ENCODE assay signal across 9 cellular contexts in genomic region chr7:116354171-116354545, GRCh38.
A peak's percentile ranks its signal among the peaks of the same experiment; 100 is the strongest.
DNase-seq lines count a peak whose midpoint lies in the region; ATAC-seq and TF ChIP-seq lines count a peak whose summit lies in the region.
"Had no signal": no experiment of that assay in that cellular context is flagged by ENCODE, and none has a peak within 500 bp of the region (broad histone marks: within the 10 kb centered on the region; RNA-seq: fewer than 3 reads in every experiment).

No MANE protein-coding gene starts in this region.

- H3K4me3 ChIP-seq in Peyer's patch (no peak overlapping the region), mucosa of rectum (ENCODE audit: low read length in 2 of 2) (no peak overlapping the region), upper lobe of right lung (no peak overlapping the region)

- no peaks in the 10 kb centered on the region for H3K36me3 ChIP-seq in Peyer's patch
- H3K36me3 ChIP-seq in mucosa of rectum (ENCODE audit: control insufficient read depth in 2 of 2, insufficient read depth in 2 of 2, low read length in 2 of 2), result no peaks in the 10 kb centered on the region
- no peaks in the 10 kb centered on the region for H3K36me3 ChIP-seq in upper lobe of right lung

- H3K9me3 Mint-ChIP-seq in stimulated activated memory B cell treated with anti-CD40 and anti-IgM and Interleukin-4, amounts not matched to agents 10 μg/mL and 1 μg/mL and 100 μg/mL, for 72 hours, result no peaks in the 10 kb centered on the region

- peak overlapping the region; percentile 35 to 86 (median 40) for H3K27ac ChIP-seq in Peyer's patch
- H3K27ac ChIP-seq in mucosa of rectum (ENCODE audit: low read depth in 2 of 2, low read length in 2 of 2), result peak overlapping the region; percentile 60 to 71
- peak overlapping the region; percentile 86 for H3K27ac ChIP-seq in upper lobe of right lung

- no peak for TF ChIP-seq POLR2A in Peyer's patch (IDR thresholded peaks at IDR 0.05)

- ATAC-seq in esophagus mucosa (peak; percentile 35), upper lobe of right lung (peak; percentile 7)
- no peak for ATAC-seq in stimulated activated memory B cell treated with anti-CD40 and anti-IgM and Interleukin-4, amounts not matched to agents 10 μg/mL and 1 μg/mL and 100 μg/mL, for 72 hours

- peak in 1 of 3 donors; percentile 47 for DNase-seq in Peyer's patch
- no peak for DNase-seq in upper lobe of right lung
- no peak for DNase-seq in cortex of kidney (lab: John Stamatoyannopoulos, UW)
- DNase-seq in NCI-H82 treated with DMSO at 0.1 percent for 48 hours (lab: John Stamatoyannopoulos, UW; ENCODE audit: unreplicated experiment), result no peak
- DNase-seq in NCI-H2171 (lab: John Stamatoyannopoulos, UW), result no peak
- DNase-seq: NCI-H748 treated with DMSO at 0.1 percent for 48 hours had no signal

- H3K4me1 Mint-ChIP-seq in stimulated activated memory B cell treated with anti-CD40 and anti-IgM and Interleukin-4, amounts not matched to agents 10 μg/mL and 1 μg/mL and 100 μg/mL, for 72 hours, result no peaks in the 10 kb centered on the region

- no peak for TF ChIP-seq CTCF in Peyer's patch (IDR thresholded peaks at IDR 0.05)
- TF ChIP-seq CTCF in upper lobe of right lung (IDR thresholded peaks at IDR 0.05), result no peak

- intact Hi-C loops in upper lobe of right lung (cut with DNase I), result no loop called here

- H3K36me3 Mint-ChIP-seq in stimulated activated memory B cell treated with anti-CD40 and anti-IgM and Interleukin-4, amounts not matched to agents 10 μg/mL and 1 μg/mL and 100 μg/mL, for 72 hours, result no peaks in the 10 kb centered on the region

- H3K27me3 Mint-ChIP-seq in stimulated activated memory B cell treated with anti-CD40 and anti-IgM and Interleukin-4, amounts not matched to agents 10 μg/mL and 1 μg/mL and 100 μg/mL, for 72 hours, result no peaks in the 10 kb centered on the region

- H3K27me3 ChIP-seq in Peyer's patch (no peaks in the 10 kb centered on the region), mucosa of rectum (ENCODE audit: control insufficient read depth in 2 of 2, insufficient read depth in 2 of 2, low read length in 2 of 2) (no peaks in the 10 kb centered on the region), upper lobe of right lung (no peaks in the 10 kb centered on the region)

- H3K4me3 Mint-ChIP-seq in stimulated activated memory B cell treated with anti-CD40 and anti-IgM and Interleukin-4, amounts not matched to agents 10 μg/mL and 1 μg/mL and 100 μg/mL, for 72 hours, result no peak overlapping the region

- H3K9me3 ChIP-seq in Peyer's patch, result no peaks in the 10 kb centered on the region
- H3K9me3 ChIP-seq in mucosa of rectum (ENCODE audit: control insufficient read depth in 2 of 2, low read length in 2 of 2), result no peaks in the 10 kb centered on the region
- H3K9me3 ChIP-seq in upper lobe of right lung, result no peaks in the 10 kb centered on the region

- H3K9ac ChIP-seq in mucosa of rectum (ENCODE audit: low read depth in 1 of 2, low read length in 2 of 2), result no peak overlapping the region

- no peak overlapping the region for H3K27ac Mint-ChIP-seq in stimulated activated memory B cell treated with anti-CD40 and anti-IgM and Interleukin-4, amounts not matched to agents 10 μg/mL and 1 μg/mL and 100 μg/mL, for 72 hours

- H3K4me1 ChIP-seq in Peyer's patch (peaks cover 0 to 10% (median 0%) of the 10 kb centered on the region in 4 donors), mucosa of rectum (ENCODE audit: control insufficient read depth in 2 of 2, insufficient read depth in 2 of 2, low read length in 2 of 2) (no peaks in the 10 kb centered on the region), upper lobe of right lung (peaks cover 31% of the 10 kb centered on the region)
